In genomic region chr13:104286566-104287290, GRCh38 we compare ENCODE assay signal across 19 cellular contexts.
DNase-seq lines count a peak whose midpoint lies in the region; ATAC-seq, FAIRE-seq and TF ChIP-seq lines count a peak whose summit lies in the region.
"Had no signal": no experiment of that assay in that cellular context is flagged by ENCODE, and none has a peak within 500 bp of the region (broad histone marks: within the 10 kb centered on the region; RNA-seq: fewer than 3 reads in every experiment).

No MANE protein-coding gene starts in this region.

- no peaks in the 10 kb centered on the region for H3K9me1 ChIP-seq in keratinocyte (ENCODE audit: control insufficient read depth, extremely low read depth, insufficient read depth, low read length)

- WGBS in aorta, 2 donors, result 39 to 50% methylated on average over 4 of the region's 4 CpGs

- no peaks in the 10 kb centered on the region for H3K27me3 Mint-ChIP-seq in WTC11 (ENCODE audit: low read depth)
- H3K27me3 Mint-ChIP-seq: activated naive CD8-positive, alpha-beta T cell treated with anti-CD3 and anti-CD28 coated beads, Interleukin-2, amount 10 ng/mL, durations not matched to agents 7 days and 5 days; CD4-positive, alpha-beta memory T cell had no signal

- H3K9me3 Mint-ChIP-seq in WTC11, result no peaks in the 10 kb centered on the region
- H3K9me3 Mint-ChIP-seq: activated naive CD8-positive, alpha-beta T cell treated with anti-CD3 and anti-CD28 coated beads, Interleukin-2, amount 10 ng/mL, durations not matched to agents 7 days and 5 days had no signal

- H3K36me3 ChIP-seq in keratinocyte (ENCODE audit: control insufficient read depth in 2 of 2, extremely low read depth in 1 of 2, insufficient read depth in 2 of 2, low read length in 2 of 2) (no peaks in the 10 kb centered on the region), aorta (ENCODE audit: control insufficient read depth in 1 of 2, insufficient read depth in 2 of 2, low read length in 1 of 2) (no peaks in the 10 kb centered on the region)

- POLR2A ChIA-PET in WTC11 (lab: Charles Lee), result no interaction called here

- H3K4me1 ChIP-seq in keratinocyte (ENCODE audit: control insufficient read depth, extremely low read depth, insufficient read depth, low read length) (no peaks in the 10 kb centered on the region), aorta (ENCODE audit: control insufficient read depth in 1 of 2, insufficient read depth in 2 of 2, low read length in 2 of 2) (no peaks in the 10 kb centered on the region)
- H3K4me1 ChIP-seq: parathyroid adenoma had no signal

- dilution Hi-C loops in keratinocyte (cut with MboI; ENCODE audit: extremely low pct_ligation_motif_present, low sequenced_read_pairs), result no loop called here

- H3K4me2 ChIP-seq in keratinocyte (ENCODE audit: control insufficient read depth, extremely low read depth, insufficient read depth, low read depth, low read length), result peak overlapping the region; percentile 2

- no peak overlapping the region for H3K4me3 Mint-ChIP-seq in WTC11
- H3K4me3 Mint-ChIP-seq: activated naive CD8-positive, alpha-beta T cell treated with anti-CD3 and anti-CD28 coated beads, Interleukin-2, amount 10 ng/mL, durations not matched to agents 7 days and 5 days; CD4-positive, alpha-beta memory T cell had no signal

- H4K20me1 ChIP-seq in keratinocyte (ENCODE audit: control insufficient read depth, extremely low read depth, insufficient read depth, low read length), result no peaks in the 10 kb centered on the region

- H3K4me3 ChIP-seq in keratinocyte (ENCODE audit: control insufficient read depth in 2 of 3, extremely low read depth in 1 of 3, insufficient read depth in 2 of 3, low read depth in 1 of 3, low read length in 3 of 3), result no peak overlapping the region
- H3K4me3 ChIP-seq in aorta (ENCODE audit: low read length in 2 of 2), result no peak overlapping the region

- FAIRE-seq in keratinocyte (lab: Jason Lieb, UNC), result no peak
- FAIRE-seq: GM19239 had no signal

- no peak overlapping the region for H3K27ac Mint-ChIP-seq in WTC11
- H3K27ac Mint-ChIP-seq: activated naive CD8-positive, alpha-beta T cell treated with anti-CD3 and anti-CD28 coated beads, Interleukin-2, amount 10 ng/mL, durations not matched to agents 7 days and 5 days; CD4-positive, alpha-beta memory T cell had no signal

- H3K9me3 ChIP-seq in keratinocyte (ENCODE audit: control insufficient read depth, low read depth, low read length), result no peaks in the 10 kb centered on the region
- no peaks in the 10 kb centered on the region for H3K9me3 ChIP-seq in aorta (ENCODE audit: control insufficient read depth, low read length)

- H3K9ac ChIP-seq in keratinocyte (ENCODE audit: control insufficient read depth, extremely low read depth, insufficient read depth, low read length), result no peak overlapping the region
- H3K9ac ChIP-seq: parathyroid adenoma had no signal

- TF ChIP-seq CTCF in WTC11 (IDR thresholded peaks at IDR 0.05), result no peak
- TF ChIP-seq CTCF in keratinocyte (optimal IDR thresholded peaks at IDR 0.05 in 1 of 3, IDR thresholded peaks at IDR 0.05 in 1 of 3, conservative IDR thresholded peaks at IDR 0.05 in 1 of 3; ENCODE audit: extremely low read depth in 1 of 3, insufficient read depth in 2 of 3, low read length in 3 of 3), result no peak

- H3K27me3 ChIP-seq in keratinocyte (ENCODE audit: control insufficient read depth, extremely low read depth, insufficient read depth, low read length) (no peaks in the 10 kb centered on the region), aorta (ENCODE audit: control insufficient read depth in 1 of 2, insufficient read depth in 2 of 2, low read length in 1 of 2) (peaks cover 0 to 3% of the 10 kb centered on the region in 2 donors)

- H3K36me3 Mint-ChIP-seq in WTC11, result no peaks in the 10 kb centered on the region
- H3K36me3 Mint-ChIP-seq: activated naive CD8-positive, alpha-beta T cell treated with anti-CD3 and anti-CD28 coated beads, Interleukin-2, amount 10 ng/mL, durations not matched to agents 7 days and 5 days; CD4-positive, alpha-beta memory T cell had no signal

- H3K79me2 ChIP-seq in keratinocyte (ENCODE audit: control insufficient read depth, insufficient read depth, low read length), result no peaks in the 10 kb centered on the region
- H3K79me2 ChIP-seq: parathyroid adenoma had no signal

- H3K4me1 Mint-ChIP-seq in WTC11, result peaks cover 12% of the 10 kb centered on the region
- H3K4me1 Mint-ChIP-seq: activated naive CD8-positive, alpha-beta T cell treated with anti-CD3 and anti-CD28 coated beads, Interleukin-2, amount 10 ng/mL, durations not matched to agents 7 days and 5 days; CD4-positive, alpha-beta memory T cell had no signal

- DNase-seq in DMS53 (lab: John Stamatoyannopoulos, UW) (peak; percentile 66), NCI-H1092 treated with DMSO at 0.1 percent for 48 hours (lab: John Stamatoyannopoulos, UW) (peak; percentile 72), WTC11 (ENCODE audit: low spot score) (peak; percentile 26), keratinocyte (ENCODE audit: low read depth, low spot score) (no peak), RKO (ENCODE audit: low spot score) (no peak), aorta (no peak)
- DNase-seq: activated naive CD8-positive, alpha-beta T cell treated with anti-CD3 and anti-CD28 coated beads, Interleukin-2, amount 10 ng/mL, durations not matched to agents 7 days and 5 days; CD4-positive, alpha-beta memory T cell; effector CD4-positive, alpha-beta T cell; NCI-H1930; NCI-H526 treated with DMSO at 0.1 percent for 48 hours; stimulated activated CD4-positive, alpha-beta T cell treated with anti-CD3 and anti-CD28 coated beads, Interleukin-4, amount 100 ng/mL, for 1 hour; T-helper 1 cell had no signal

- CTCF ChIA-PET in WTC11 (lab: Charles Lee), result no interaction called here

- no peak overlapping the region for H2AFZ ChIP-seq in keratinocyte (ENCODE audit: control insufficient read depth, low read length)
- H2AFZ ChIP-seq: parathyroid adenoma had no signal

- peak; percentile 60 for ATAC-seq in WTC11
- ATAC-seq in aorta (ENCODE audit: low FRiP score), result no peak
- no peak for ATAC-seq in HG02885 (IDR thresholded peaks at IDR 0.05; ENCODE audit: poor library complexity, unreplicated experiment)
- no peak for ATAC-seq in HG03521 (IDR thresholded peaks at IDR 0.05; ENCODE audit: unreplicated experiment)
- ATAC-seq: HCT116 had no signal

- H3K27ac ChIP-seq in keratinocyte (ENCODE audit: control insufficient read depth, insufficient read depth, low read length) (no peak overlapping the region), aorta (ENCODE audit: low read depth in 1 of 2, low read length in 2 of 2) (no peak overlapping the region)
- H3K27ac ChIP-seq: parathyroid adenoma, VCaP had no signal

- intact Hi-C loops in aorta (cut with DNase I), result no loop called here

TF ChIP-seq in WTC11, 78 proteins besides CTCF, POLR2A, EP300 and RAD21:
- TF ChIP-seq FOXP4 (CRISPR knock-in tag; IDR thresholded peaks at IDR 0.05) (peak; percentile 49; the same call in 1 of the 2 replicates), TP53 (CRISPR knock-in tag; IDR thresholded peaks at IDR 0.05) (no peak)

Comparison
In these comparisons a context has a peak if more than half of its experiments do, and no peak if none do; other contexts are left out.
1. DNase-seq: peak in DMS53 (single experiment), NCI-H1092 treated with DMSO at 0.1 percent for 48 hours (single experiment) and WTC11 (single experiment); none in keratinocyte (single experiment), RKO (single experiment) and aorta (0 of 2).